In genomic region chr10:38032881-38033280, GRCh38 we compare ENCODE assay signal across 21 cellular contexts. TPM values are rescaled to one million over a fixed set of nuclear protein-coding genes. Genes with fewer than 3 reads are reported as not detected.
A peak's percentile ranks its signal among the peaks of the same experiment; 100 is the strongest.
DNase-seq lines count a peak whose midpoint lies in the region; ATAC-seq and TF ChIP-seq lines count a peak whose summit lies in the region.
"Had no signal": no experiment of that assay in that cellular context is flagged by ENCODE, and none has a peak within 500 bp of the region (broad histone marks: within the 10 kb centered on the region; RNA-seq: fewer than 3 reads in every experiment).

No MANE protein-coding gene starts in this region.

- ATAC-seq in Right ventricle myocardium superior (ENCODE audit: poor library complexity) (peak; percentile 61), upper lobe of right lung (peak; percentile 53), HG03378 (IDR thresholded peaks at IDR 0.05; ENCODE audit: unreplicated experiment) (no peak), GM18909 (IDR thresholded peaks at IDR 0.05; ENCODE audit: poor library complexity, unreplicated experiment) (no peak)
- ATAC-seq: PC-3 had no signal

- peaks cover 3% of the 10 kb centered on the region for H3K79me1 ChIP-seq in mesenchymal stem cell (replicated peaks; ENCODE audit: low read length, poor library complexity, severe bottlenecking)

- H2BK12ac ChIP-seq in mesenchymal stem cell (ENCODE audit: low read length in 2 of 2), result no peak overlapping the region

- H3K9ac ChIP-seq in mesenchymal stem cell (ENCODE audit: low read length), result peak overlapping the region; percentile 55
- H3K9ac ChIP-seq: BLaER1 treated with 17β-estradiol and CSF1 and Interleukin-3, amounts not matched to agents 10 nM and 100 nM had no signal

- H4K91ac ChIP-seq in mesenchymal stem cell (ENCODE audit: low read length), result no peak overlapping the region

- H3K4me1 ChIP-seq in right atrium auricular region (peaks cover 0 to 8% of the 10 kb centered on the region in 2 donors), mesenchymal stem cell (ENCODE audit: control insufficient read depth, insufficient read depth, low read depth, low read length) (no peaks in the 10 kb centered on the region), upper lobe of right lung (no peaks in the 10 kb centered on the region)
- H3K4me1 ChIP-seq: SJSA1 had no signal

- H3K27me3 ChIP-seq in right atrium auricular region (no peaks in the 10 kb centered on the region), mesenchymal stem cell (ENCODE audit: control insufficient read depth in 1 of 2, insufficient read depth in 1 of 2, low read length in 2 of 2) (no peaks in the 10 kb centered on the region), upper lobe of right lung (no peaks in the 10 kb centered on the region)
- H3K27me3 ChIP-seq: BLaER1 treated with 17β-estradiol and CSF1 and Interleukin-3, amounts not matched to agents 10 nM and 100 nM; SJSA1 had no signal

- H3K18ac ChIP-seq in mesenchymal stem cell (ENCODE audit: low read depth in 1 of 2, low read length in 2 of 2), result no peak overlapping the region

- no peak overlapping the region for H2BK15ac ChIP-seq in mesenchymal stem cell (ENCODE audit: low read depth, poor library complexity, severe bottlenecking)

- 100% methylated on average over 3 of the region's 5 CpGs for WGBS in mesenchymal stem cell

- no peak overlapping the region for H3K4ac ChIP-seq in mesenchymal stem cell (ENCODE audit: low read depth in 1 of 2, low read length in 2 of 2)

- H3K4me2 ChIP-seq in mesenchymal stem cell (ENCODE audit: low read length, poor library complexity, severe bottlenecking), result no peak overlapping the region
- H3K4me2 ChIP-seq: BLaER1 treated with 17β-estradiol and CSF1 and Interleukin-3, amounts not matched to agents 10 nM and 100 nM had no signal

- no peak overlapping the region for H2AFZ ChIP-seq in mesenchymal stem cell (ENCODE audit: low read depth, low read length)

- no peak overlapping the region for H3K14ac ChIP-seq in mesenchymal stem cell (ENCODE audit: low read length in 2 of 2)

- H2BK5ac ChIP-seq in mesenchymal stem cell (ENCODE audit: low read depth, low read length, poor library complexity, severe bottlenecking), result no peak overlapping the region

- DNase-seq in Right ventricle myocardium superior (no peak), right atrium auricular region (ENCODE audit: low spot score) (no peak), fibroblast of peridontal ligament (ENCODE audit: extremely low read depth) (peak; percentile 16), mesenchymal stem cell (peak; percentile 10), upper lobe of right lung (no peak), coronary artery (ENCODE audit: low spot score) (no peak)
- DNase-seq: 8988T; activated CD4-positive, CD25-positive, alpha-beta regulatory T cell; activated naive CD4-positive, alpha-beta T cell treated with anti-CD3 and anti-CD28 coated beads, Interleukin-2, amount 50 U/mL, for 16 hours; activated T-cell treated with anti-CD3 and anti-CD28 coated beads, Interleukin-2, amount 50 U/mL, for 48 hours; DMS 273 treated with DMSO at 0.1 percent for 48 hours; erythroblast; hypothalamus; KG1; NCI-H1092 treated with DMSO at 0.1 percent for 48 hours; NCI-H526 treated with DMSO at 0.1 percent for 48 hours; PC-3 had no signal

- TF ChIP-seq CTCF in right atrium auricular region (IDR thresholded peaks at IDR 0.05) (no peak), upper lobe of right lung (IDR thresholded peaks at IDR 0.05) (no peak), coronary artery (IDR thresholded peaks at IDR 0.05) (no peak)

- no peak overlapping the region for H2BK120ac ChIP-seq in mesenchymal stem cell (ENCODE audit: low read depth, low read length)

- H2AK5ac ChIP-seq in mesenchymal stem cell (ENCODE audit: low read length, severe bottlenecking), result no peak overlapping the region

- H4K8ac ChIP-seq in mesenchymal stem cell (ENCODE audit: low read length), result no peak overlapping the region

- H3K23ac ChIP-seq in mesenchymal stem cell (ENCODE audit: low read length in 2 of 2), result no peak overlapping the region

- peaks cover 25% of the 10 kb centered on the region for H3K36me3 ChIP-seq in right atrium auricular region
- H3K36me3 ChIP-seq in mesenchymal stem cell (ENCODE audit: control insufficient read depth in 1 of 2, insufficient read depth in 2 of 2, low read depth in 1 of 2, low read length in 2 of 2), result peaks cover 12 to 43% of the 10 kb centered on the region in 2 experiments
- peaks cover 56% of the 10 kb centered on the region for H3K36me3 ChIP-seq in upper lobe of right lung
- H3K36me3 ChIP-seq: SJSA1 had no signal

- H3K9me3 ChIP-seq in right atrium auricular region (no peaks in the 10 kb centered on the region), mesenchymal stem cell (ENCODE audit: control insufficient read depth, low read length) (no peaks in the 10 kb centered on the region), upper lobe of right lung (no peaks in the 10 kb centered on the region)
- H3K9me3 ChIP-seq: SJSA1 had no signal

- H3K27ac ChIP-seq in right atrium auricular region (peak overlapping the region in 1 of 2 donors; percentile 40), mesenchymal stem cell (ENCODE audit: low read length, poor library complexity, severe bottlenecking) (no peak overlapping the region), upper lobe of right lung (peak overlapping the region; percentile 63), coronary artery (peak overlapping the region in 1 of 2 donors; percentile 67)
- H3K27ac ChIP-seq: BLaER1 treated with 17β-estradiol and CSF1 and Interleukin-3, amounts not matched to agents 10 nM and 100 nM; SJSA1 had no signal

- intact Hi-C loops in Right ventricle myocardium superior (cut with DNase I), result no loop called here
- intact Hi-C loops in upper lobe of right lung (cut with DNase I), result no loop called here

- no peak overlapping the region for H3K4me3 ChIP-seq in right atrium auricular region
- H3K4me3 ChIP-seq in mesenchymal stem cell (ENCODE audit: insufficient read depth in 1 of 2, low read depth in 1 of 2, low read length in 2 of 2), result no peak overlapping the region
- no peak overlapping the region for H3K4me3 ChIP-seq in upper lobe of right lung
- no peak overlapping the region for H3K4me3 ChIP-seq in coronary artery
- H3K4me3 ChIP-seq: BLaER1 treated with 17β-estradiol and CSF1 and Interleukin-3, amounts not matched to agents 10 nM and 100 nM; SJSA1 had no signal

RNA-seq across cellular contexts. Expression of gene ZNF33A, which starts 22.4 kb away (rescaled TPM):
- total RNA-seq in Right ventricle myocardium superior, result 19.1 TPM
- 10 to 100 TPM; 15.9 to 19.6 TPM for total RNA-seq in right atrium auricular region
- polyA plus RNA-seq in mesenchymal stem cell (2013, experiment 1 of 2), result 7.2 TPM
- polyA plus RNA-seq in mesenchymal stem cell (2013, experiment 2 of 2), result 6.9 TPM
- total RNA-seq in upper lobe of right lung, result 25.7 TPM

RNA-seq across cellular contexts. Expression of gene ZNF25, which starts 56.4 kb away (rescaled TPM):
- 15.9 TPM for total RNA-seq in Right ventricle myocardium superior
- total RNA-seq in right atrium auricular region, result 10 to 100 TPM; 12.6 to 20.6 TPM
- 5.1 TPM for polyA plus RNA-seq in mesenchymal stem cell (2013, experiment 1 of 2)
- 5.0 TPM for polyA plus RNA-seq in mesenchymal stem cell (2013, experiment 2 of 2)
- 11.5 TPM for total RNA-seq in upper lobe of right lung

Comparison
In these comparisons a context has a peak if more than half of its experiments do, and no peak if none do; other contexts are left out.
1. ATAC-seq: peak in Right ventricle myocardium superior (single experiment) and upper lobe of right lung (single experiment); none in HG03378 (single experiment) and GM18909 (single experiment).
2. DNase-seq: peak in fibroblast of peridontal ligament (single experiment) and mesenchymal stem cell (single experiment); none in Right ventricle myocardium superior (single experiment), right atrium auricular region (single experiment), upper lobe of right lung (single experiment) and coronary artery (single experiment).